ENCODE assay signal across 15 cellular contexts in the genomic region with DNA sequence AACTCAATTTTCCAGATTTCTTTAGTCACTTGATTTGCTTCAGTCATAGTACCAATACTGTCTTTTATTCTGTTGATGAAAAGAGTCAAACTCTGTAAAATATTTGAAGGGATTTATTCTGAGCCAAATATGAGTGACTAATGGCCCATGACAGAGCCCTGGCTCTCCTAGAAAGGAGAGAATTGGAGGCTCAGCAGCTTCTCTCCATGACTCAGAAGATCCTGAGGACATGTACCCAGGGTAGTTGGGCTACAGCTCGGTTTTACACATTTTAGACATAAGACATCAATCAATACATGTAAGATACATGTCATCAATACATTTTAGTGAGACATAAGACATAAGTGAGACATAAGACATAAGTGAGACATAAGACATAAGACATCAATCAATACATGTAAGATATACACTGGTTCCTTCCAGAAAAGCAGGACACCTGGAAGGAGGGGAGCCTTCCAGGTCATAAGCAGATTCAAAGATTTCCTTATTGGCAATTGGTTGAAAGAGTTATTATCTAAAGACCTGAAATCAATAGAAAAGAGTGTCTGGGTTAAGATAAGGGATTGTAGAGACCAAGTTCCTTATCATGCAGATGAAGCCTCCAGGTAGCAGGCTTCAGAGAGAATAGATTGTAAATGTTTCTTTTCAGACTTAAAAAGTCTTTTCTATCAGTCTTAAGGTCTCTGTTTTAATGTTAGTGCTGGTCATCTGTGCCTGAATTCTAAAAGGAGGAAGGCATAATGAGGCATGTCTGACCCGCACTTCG.
A peak's percentile ranks its signal among the peaks of the same experiment; 100 is the strongest.
DNase-seq lines count a peak whose midpoint lies in the region; ATAC-seq lines count a peak whose summit lies in the region.
"Had no signal": no experiment of that assay in that cellular context is flagged by ENCODE, and none has a peak within 500 bp of the region (broad histone marks: within the 10 kb centered on the region; RNA-seq: fewer than 3 reads in every experiment).

No MANE protein-coding gene starts in this region.

- no peak overlapping the region for H3K27ac Mint-ChIP-seq in T-helper 2 cell treated with Interferon-gamma antibody and Interleukin-4, amounts not matched to agents 5 μg/mL and 100 μg/mL, for 36 hours
- H3K27ac Mint-ChIP-seq: CD4-positive, alpha-beta T cell; stimulated activated naive B cell treated with anti-CD40 and anti-IgM and Interleukin-4, amounts not matched to agents 10 μg/mL and 1 μg/mL and 100 μg/mL, for 72 hours had no signal

- ATAC-seq in GM18873 (IDR thresholded peaks at IDR 0.05; ENCODE audit: low FRiP score, unreplicated experiment), result no peak
- no peak for ATAC-seq in HG02798 (IDR thresholded peaks at IDR 0.05; ENCODE audit: poor library complexity, unreplicated experiment)
- no peak for ATAC-seq in left lobe of liver
- ATAC-seq: activated naive CD4-positive, alpha-beta T cell treated with anti-CD3 and anti-CD28 coated beads, Interleukin-2, amount 50 U/mL, for 72 hours; stimulated activated naive B cell treated with anti-CD40 and anti-IgM and Interleukin-4, amounts not matched to agents 10 μg/mL and 1 μg/mL and 100 μg/mL, for 72 hours had no signal

- no peaks in the 10 kb centered on the region for H3K27me3 Mint-ChIP-seq in T-helper 2 cell treated with Interferon-gamma antibody and Interleukin-4, amounts not matched to agents 5 μg/mL and 100 μg/mL, for 36 hours (ENCODE audit: low read depth)

- DNase-seq in GM03348 (ENCODE audit: low spot score) (peak; percentile 54), NCI-H446 (lab: John Stamatoyannopoulos, UW) (peak; percentile 32 to 72), epithelial cell of prostate (ENCODE audit: low read depth, low spot score) (no peak), myocyte (ENCODE audit: low read depth) (peak; percentile 32), left lobe of liver (ENCODE audit: low spot score) (no peak)
- DNase-seq in T-helper 2 cell treated with Interferon-gamma antibody and Interleukin-4, amounts not matched to agents 5 μg/mL and 100 μg/mL, for 36 hours (ENCODE audit: low spot score), result no peak
- DNase-seq: activated CD8-positive, alpha-beta memory T cell treated with anti-CD3 and anti-CD28 coated beads for 24 hours; CD4-positive, alpha-beta T cell; dermis blood vessel endothelial cell; NCI-H2081; pancreas; stimulated activated naive B cell treated with anti-CD40 and anti-IgM and Interleukin-4, amounts not matched to agents 10 μg/mL and 1 μg/mL and 100 μg/mL, for 72 hours had no signal

- H3K27ac ChIP-seq in epithelial cell of prostate, result peak overlapping the region; percentile 57
- H3K27ac ChIP-seq: pancreas had no signal

- H3K36me3 Mint-ChIP-seq in T-helper 2 cell treated with Interferon-gamma antibody and Interleukin-4, amounts not matched to agents 5 μg/mL and 100 μg/mL, for 36 hours (ENCODE audit: low read depth), result peaks cover 3% of the 10 kb centered on the region
- H3K36me3 Mint-ChIP-seq: stimulated activated naive B cell treated with anti-CD40 and anti-IgM and Interleukin-4, amounts not matched to agents 10 μg/mL and 1 μg/mL and 100 μg/mL, for 72 hours had no signal

- no peak overlapping the region for H3K4me3 Mint-ChIP-seq in T-helper 2 cell treated with Interferon-gamma antibody and Interleukin-4, amounts not matched to agents 5 μg/mL and 100 μg/mL, for 36 hours
- H3K4me3 Mint-ChIP-seq: CD4-positive, alpha-beta T cell; stimulated activated naive B cell treated with anti-CD40 and anti-IgM and Interleukin-4, amounts not matched to agents 10 μg/mL and 1 μg/mL and 100 μg/mL, for 72 hours had no signal

- H3K4me1 Mint-ChIP-seq in T-helper 2 cell treated with Interferon-gamma antibody and Interleukin-4, amounts not matched to agents 5 μg/mL and 100 μg/mL, for 36 hours (ENCODE audit: low read depth), result peaks cover 7% of the 10 kb centered on the region

- H3K9me3 Mint-ChIP-seq in T-helper 2 cell treated with Interferon-gamma antibody and Interleukin-4, amounts not matched to agents 5 μg/mL and 100 μg/mL, for 36 hours, result peaks cover 13% of the 10 kb centered on the region
- H3K9me3 Mint-ChIP-seq: CD4-positive, alpha-beta T cell; stimulated activated naive B cell treated with anti-CD40 and anti-IgM and Interleukin-4, amounts not matched to agents 10 μg/mL and 1 μg/mL and 100 μg/mL, for 72 hours had no signal

Comparison
In these comparisons a context has a peak if more than half of its experiments do, and no peak if none do; other contexts are left out.
1. DNase-seq: peak in GM03348 (single experiment), NCI-H446 (2 of 2) and myocyte (single experiment); none in epithelial cell of prostate (single experiment), T-helper 2 cell treated with Interferon-gamma antibody and Interleukin-4, amounts not matched to agents 5 μg/mL and 100 μg/mL, for 36 hours (single experiment) and left lobe of liver (single experiment).